1 cellular context compared by ENCODE assay signal in the genomic region with DNA sequence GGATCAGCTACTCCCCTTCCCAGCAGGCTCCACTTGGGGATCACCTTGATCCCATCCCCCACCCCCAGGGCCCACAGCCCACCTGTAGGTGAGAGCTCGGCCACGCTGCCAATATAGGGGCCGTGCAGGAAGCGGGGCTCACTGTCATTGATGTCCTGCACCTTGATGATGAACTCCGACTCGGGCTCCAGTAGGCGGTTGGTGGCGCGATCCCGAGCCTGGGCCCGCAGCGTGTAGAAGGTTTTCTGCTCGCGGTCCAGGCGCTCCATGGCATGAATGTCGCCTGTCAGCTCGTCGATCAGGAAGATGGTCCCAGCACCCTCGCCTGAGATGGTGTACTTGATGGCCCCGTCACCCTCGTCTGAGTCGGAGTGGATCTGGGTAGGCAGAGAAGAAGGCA.
TF ChIP-seq lines count a peak whose summit lies in the region.

No MANE protein-coding gene starts in this region.

TF ChIP-seq in H1, 55 proteins besides CTCF, POLR2A, EP300 and RAD21 (continued from another document):
- TF ChIP-seq TCF12 (IDR thresholded peaks at IDR 0.05; ENCODE audit: low read depth, low read length), result no peak
- no peak for TF ChIP-seq MAX (IDR thresholded peaks at IDR 0.05)
